In genomic region chr20:50932881-50933280, GRCh38 we compare ENCODE assay signal across 15 cellular contexts. TPM values are rescaled to one million over a fixed set of nuclear protein-coding genes. Genes with fewer than 3 reads are reported as not detected.
DNase-seq lines count a peak whose midpoint lies in the region; TF ChIP-seq lines count a peak whose summit lies in the region.
"Had no signal": no experiment of that assay in that cellular context is flagged by ENCODE, and none has a peak within 500 bp of the region (broad histone marks: within the 10 kb centered on the region; RNA-seq: fewer than 3 reads in every experiment).

No MANE protein-coding gene starts in this region.

- H3K36me3 Mint-ChIP-seq in activated naive CD4-positive, alpha-beta T cell treated with anti-CD3 and anti-CD28 coated beads, Interleukin-2, amount 50 U/mL, for 24 hours, result peaks cover 14% of the 10 kb centered on the region
- H3K36me3 Mint-ChIP-seq in brain (peaks cover 50% of the 10 kb centered on the region), nephron (ENCODE audit: low read depth) (peaks cover 55% of the 10 kb centered on the region)

- H3K27me3 ChIP-seq in KMS-11 (ENCODE audit: insufficient read depth, low read depth) (no peaks in the 10 kb centered on the region), MM.1S (replicated peaks; ENCODE audit: insufficient read depth, low read length) (no peaks in the 10 kb centered on the region), thyroid gland (no peaks in the 10 kb centered on the region)
- H3K27me3 ChIP-seq: right atrium auricular region had no signal

- H3K9me3 Mint-ChIP-seq in activated naive CD4-positive, alpha-beta T cell treated with anti-CD3 and anti-CD28 coated beads, Interleukin-2, amount 50 U/mL, for 24 hours, result no peaks in the 10 kb centered on the region
- H3K9me3 Mint-ChIP-seq in brain (no peaks in the 10 kb centered on the region), nephron (no peaks in the 10 kb centered on the region)
- H3K9me3 Mint-ChIP-seq: WTC11 had no signal

- peak overlapping the region; percentile 68 for H3K27ac Mint-ChIP-seq in activated naive CD4-positive, alpha-beta T cell treated with anti-CD3 and anti-CD28 coated beads, Interleukin-2, amount 50 U/mL, for 24 hours
- H3K27ac Mint-ChIP-seq in brain, result peak overlapping the region; percentile 7 to 99 (median 67)
- peak overlapping the region in 2 of 3 experiments; percentile 100 for H3K27ac Mint-ChIP-seq in nephron

- H4K20me1 ChIP-seq in KMS-11 (ENCODE audit: insufficient read depth), result peaks cover 12% of the 10 kb centered on the region
- H4K20me1 ChIP-seq in MM.1S (ENCODE audit: insufficient read depth, low read length), result peaks cover 13% of the 10 kb centered on the region; the same call in 1 of the 2 replicates

- peaks cover 27% of the 10 kb centered on the region for H3F3A ChIP-seq in MM.1S (ENCODE audit: insufficient read depth, low read length)

- H3K4me1 ChIP-seq in KMS-11 (ENCODE audit: low read depth, poor library complexity, severe bottlenecking), result peaks cover 22% of the 10 kb centered on the region
- peaks cover 19% of the 10 kb centered on the region for H3K4me1 ChIP-seq in MM.1S (ENCODE audit: low read length)
- H3K4me1 ChIP-seq in thyroid gland, result peaks cover 17 to 20% of the 10 kb centered on the region in 2 donors

- no peak overlapping the region for H3K9ac ChIP-seq in KMS-11
- H3K9ac ChIP-seq in MM.1S (ENCODE audit: low read length), result no peak overlapping the region

- intact Hi-C loops in thyroid gland (cut with DNase I), result loop anchor here (2.0 kb wide), 1 partner anchor 26 kb away; the partner anchor contains the start of genes DPM1 and MOCS3

- no peak for DNase-seq in activated naive CD4-positive, alpha-beta T cell treated with anti-CD3 and anti-CD28 coated beads, Interleukin-2, amount 50 U/mL, for 16 hours
- DNase-seq in MM.1S (no peak), thyroid gland (no peak), anterior cingulate cortex (lab: John Stamatoyannopoulos, UW) (no peak)
- DNase-seq: amygdala, mammary epithelial cell, NCI-H1417 treated with DMSO at 0.1 percent for 48 hours, NCI-H2171 treated with DMSO at 0.1 percent for 48 hours, NCI-H82 had no signal

- H3K79me2 ChIP-seq in KMS-11 (ENCODE audit: insufficient read depth, low read depth) (peaks cover 22% of the 10 kb centered on the region), MM.1S (ENCODE audit: low read length) (peaks cover 27% of the 10 kb centered on the region)

- H3K4me1 Mint-ChIP-seq in activated naive CD4-positive, alpha-beta T cell treated with anti-CD3 and anti-CD28 coated beads, Interleukin-2, amount 50 U/mL, for 24 hours, result peaks cover 24% of the 10 kb centered on the region
- H3K4me1 Mint-ChIP-seq in brain (peaks cover 26% of the 10 kb centered on the region), nephron (peaks cover 17% of the 10 kb centered on the region)

- no peaks in the 10 kb centered on the region for H3K9me2 ChIP-seq in MM.1S (replicated peaks; ENCODE audit: insufficient read depth, low read length)

- H3K27ac ChIP-seq in KMS-11, result peak overlapping the region; percentile 88; the same call in 1 of the 2 replicates
- no peak overlapping the region for H3K27ac ChIP-seq in MM.1S (ENCODE audit: low read length)
- no peak overlapping the region for H3K27ac ChIP-seq in thyroid gland

- H3K36me3 ChIP-seq in KMS-11 (ENCODE audit: insufficient read depth) (0 out of 2 replicates have a peak, but pooled peaks cover 8% of the 10 kb centered on the region), MM.1S (replicated peaks; ENCODE audit: insufficient read depth, low read length) (peaks cover 12% of the 10 kb centered on the region), thyroid gland (peaks cover 7 to 14% of the 10 kb centered on the region in 2 donors)

- TF ChIP-seq POLR2A in thyroid gland (IDR thresholded peaks at IDR 0.05), result no peak

- H3K4me3 Mint-ChIP-seq in activated naive CD4-positive, alpha-beta T cell treated with anti-CD3 and anti-CD28 coated beads, Interleukin-2, amount 50 U/mL, for 24 hours, result peak overlapping the region; percentile 88
- H3K4me3 Mint-ChIP-seq in brain (peak overlapping the region in 2 of 5 experiments; percentile 63 to 86), nephron (no peak overlapping the region)
- H3K4me3 Mint-ChIP-seq: WTC11 had no signal

- H3K9me3 ChIP-seq in MM.1S (replicated peaks; ENCODE audit: insufficient read depth, low read length), result no peaks in the 10 kb centered on the region
- H3K9me3 ChIP-seq in thyroid gland, result no peaks in the 10 kb centered on the region
- H3K9me3 ChIP-seq: right atrium auricular region had no signal

- H3K4me3 ChIP-seq in KMS-11 (IDR thresholded peaks at IDR 0.05; ENCODE audit: insufficient read depth, low read depth, low read length), result no peak overlapping the region
- no peak overlapping the region for H3K4me3 ChIP-seq in MM.1S (ENCODE audit: low read length)
- no peak overlapping the region for H3K4me3 ChIP-seq in thyroid gland (replicated peaks in 1 of 3)
- H3K4me3 ChIP-seq: right atrium auricular region had no signal

- H2AFZ ChIP-seq in KMS-11 (ENCODE audit: low read depth) (no peak overlapping the region), MM.1S (ENCODE audit: low read length) (no peak overlapping the region)

- H3K4me2 ChIP-seq in KMS-11 (no peak overlapping the region), MM.1S (ENCODE audit: low read depth, low read length) (no peak overlapping the region)

- TF ChIP-seq CTCF in KMS-11 (conservative IDR thresholded peaks at IDR 0.05; ENCODE audit: low read depth, low read length) (no peak), brain (conservative IDR thresholded peaks at IDR 0.05) (no peak), nephron (IDR thresholded peaks at IDR 0.05; ENCODE audit: unreplicated experiment in 3 of 3) (no peak), MM.1S (IDR thresholded peaks at IDR 0.05; ENCODE audit: low read length) (no peak), thyroid gland (IDR thresholded peaks at IDR 0.05) (no peak)

- no peaks in the 10 kb centered on the region for H3K27me3 Mint-ChIP-seq in activated naive CD4-positive, alpha-beta T cell treated with anti-CD3 and anti-CD28 coated beads, Interleukin-2, amount 50 U/mL, for 24 hours
- peaks cover 15% of the 10 kb centered on the region for H3K27me3 Mint-ChIP-seq in brain
- H3K27me3 Mint-ChIP-seq in nephron (ENCODE audit: low read depth), result no peaks in the 10 kb centered on the region

RNA-seq across cellular contexts. Expression of gene ADNP, which starts 1.6 kb away (rescaled TPM):
- polyA plus RNA-seq in brain (ENCODE audit: insufficient read depth, low read depth, low replicate concordance), result 75.7 TPM
- total RNA-seq in thyroid gland, result 10 to 100 TPM; 55.5 to 68.9 (median 63.5) TPM

RNA-seq across cellular contexts. Expression of gene DPM1, which starts 25.5 kb away (rescaled TPM):
- 29.4 TPM for polyA plus RNA-seq in brain (ENCODE audit: insufficient read depth, low read depth, low replicate concordance)
- 10 to 100 TPM; 48.8 to 83.1 (median 60.2) TPM for total RNA-seq in thyroid gland

RNA-seq across cellular contexts. Expression of gene MOCS3, which starts 25.7 kb away (rescaled TPM):
- polyA plus RNA-seq in brain (ENCODE audit: insufficient read depth, low read depth, low replicate concordance), result 3.1 TPM
- total RNA-seq in thyroid gland, result 1 to 10 TPM; 6.7 to 7.8 (median 7.6) TPM
